Comparison of ENCODE assay signal across 9 cellular contexts in genomic region chr2:46460991-46461715, GRCh38. TPM values are rescaled to one million over a fixed set of nuclear protein-coding genes. Genes with fewer than 3 reads are reported as not detected.
A peak's percentile ranks its signal among the peaks of the same experiment; 100 is the strongest.
DNase-seq lines count a peak whose midpoint lies in the region; ATAC-seq lines count a peak whose summit lies in the region.
"Had no signal": no experiment of that assay in that cellular context is flagged by ENCODE, and none has a peak within 500 bp of the region (broad histone marks: within the 10 kb centered on the region; RNA-seq: fewer than 3 reads in every experiment).

No MANE protein-coding gene starts in this region.

- no peaks in the 10 kb centered on the region for H3K9me3 Mint-ChIP-seq in activated CD8-positive, alpha-beta T cell treated with anti-CD3 and anti-CD28 coated beads, Interleukin-2, amount 10 ng/mL, durations not matched to agents 7 days and 5 days (ENCODE audit: insufficient read depth)
- H3K9me3 Mint-ChIP-seq in effector memory CD8-positive, alpha-beta T cell: no peaks in the 10 kb centered on the region

- no peaks in the 10 kb centered on the region for H3K27me3 ChIP-seq in mesendoderm (ENCODE audit: insufficient read depth, low read length, poor library complexity)

- H3K9ac ChIP-seq in mesendoderm (ENCODE audit: low read length): no peak overlapping the region

- H3K4me3 Mint-ChIP-seq in activated CD8-positive, alpha-beta T cell treated with anti-CD3 and anti-CD28 coated beads, Interleukin-2, amount 10 ng/mL, durations not matched to agents 7 days and 5 days: no peak overlapping the region
- peak overlapping the region in 1 of 2 donors; percentile 18 for H3K4me3 Mint-ChIP-seq in effector memory CD8-positive, alpha-beta T cell

- no peak overlapping the region for H3K23ac ChIP-seq in mesendoderm (ENCODE audit: low read length)

- no peaks in the 10 kb centered on the region for H3K36me3 Mint-ChIP-seq in activated CD8-positive, alpha-beta T cell treated with anti-CD3 and anti-CD28 coated beads, Interleukin-2, amount 10 ng/mL, durations not matched to agents 7 days and 5 days (ENCODE audit: low read depth)
- no peaks in the 10 kb centered on the region for H3K36me3 Mint-ChIP-seq in effector memory CD8-positive, alpha-beta T cell (ENCODE audit: insufficient read depth)

- H3K4ac ChIP-seq in mesendoderm (ENCODE audit: low read depth, low read length): no peak overlapping the region

- no peak overlapping the region for H2AK5ac ChIP-seq in mesendoderm (ENCODE audit: low read length)

- H3K27ac Mint-ChIP-seq in activated CD8-positive, alpha-beta T cell treated with anti-CD3 and anti-CD28 coated beads, Interleukin-2, amount 10 ng/mL, durations not matched to agents 7 days and 5 days: no peak overlapping the region
- H3K27ac Mint-ChIP-seq in effector memory CD8-positive, alpha-beta T cell: peak overlapping the region in 1 of 2 donors; percentile 63

- no peak overlapping the region for H3K4me3 ChIP-seq in mesendoderm (ENCODE audit: low read length)

- peaks cover 12% of the 10 kb centered on the region for H3K4me1 Mint-ChIP-seq in activated CD8-positive, alpha-beta T cell treated with anti-CD3 and anti-CD28 coated beads, Interleukin-2, amount 10 ng/mL, durations not matched to agents 7 days and 5 days (ENCODE audit: low read depth)
- H3K4me1 Mint-ChIP-seq in effector memory CD8-positive, alpha-beta T cell (ENCODE audit: low read depth in 2 of 2): peaks cover 8 to 13% of the 10 kb centered on the region in 2 donors

- WGBS in mesendoderm (ENCODE audit: extremely low coverage, insufficient coverage, low lambda C conversion rate): no CpG with 5 or more reads among the region's 8 CpGs

- H3K18ac ChIP-seq in mesendoderm (ENCODE audit: low read length): no peak overlapping the region

- no peaks in the 10 kb centered on the region for H3K79me1 ChIP-seq in mesendoderm (ENCODE audit: low read length)

- H3K36me3 ChIP-seq in mesendoderm (ENCODE audit: control insufficient read depth, insufficient read depth, low read length): no peaks in the 10 kb centered on the region

- no peak overlapping the region for H4K8ac ChIP-seq in mesendoderm (ENCODE audit: low read depth, low read length)

- ATAC-seq in HG02763 (IDR thresholded peaks at IDR 0.05; ENCODE audit: unreplicated experiment) (peak; percentile 53), GM19397 (IDR thresholded peaks at IDR 0.05; ENCODE audit: unreplicated experiment) (no peak)
- peak; percentile 73 for ATAC-seq in activated CD8-positive, alpha-beta T cell treated with anti-CD3 and anti-CD28 coated beads, Interleukin-2, amount 10 ng/mL, durations not matched to agents 7 days and 5 days
- ATAC-seq in effector memory CD8-positive, alpha-beta T cell (replicated peaks): peak; percentile 69

- H3K79me2 ChIP-seq in mesendoderm (ENCODE audit: control insufficient read depth, insufficient read depth, low read length): no peaks in the 10 kb centered on the region

- no peaks in the 10 kb centered on the region for H3K27me3 Mint-ChIP-seq in activated CD8-positive, alpha-beta T cell treated with anti-CD3 and anti-CD28 coated beads, Interleukin-2, amount 10 ng/mL, durations not matched to agents 7 days and 5 days (ENCODE audit: low read depth)
- H3K27me3 Mint-ChIP-seq in effector memory CD8-positive, alpha-beta T cell: no peaks in the 10 kb centered on the region

- POLR2A ChIA-PET in activated CD8-positive, alpha-beta T cell treated with anti-CD3 and anti-CD28 coated beads, Interleukin-2, amount 10 ng/mL, durations not matched to agents 7 days and 5 days (lab: Charles Lee): no interaction called here

- no peak overlapping the region for H3K4me2 ChIP-seq in mesendoderm (ENCODE audit: low read length)

- no peak overlapping the region for H2BK5ac ChIP-seq in mesendoderm (ENCODE audit: low read length)

- CTCF ChIA-PET in activated CD8-positive, alpha-beta T cell treated with anti-CD3 and anti-CD28 coated beads, Interleukin-2, amount 10 ng/mL, durations not matched to agents 7 days and 5 days (lab: Charles Lee): interaction anchor here (0.9 to 2.6 kb wide), 6 partner anchors 10 to 450 kb away, joined by 3 to 13 read pairs (median 5); no protein-coding TSS in a partner anchor

- H3K27ac ChIP-seq in mesendoderm (ENCODE audit: low read depth, low read length): no peak overlapping the region

- no peak overlapping the region for H4K5ac ChIP-seq in mesendoderm (ENCODE audit: low read length)

- DNase-seq in GM04504 (ENCODE audit: low read depth): peak; percentile 40
- DNase-seq in NCI-H748 treated with DMSO at 0.1 percent for 48 hours (lab: John Stamatoyannopoulos, UW): peak; percentile 1
- peak; percentile 79 for DNase-seq in activated CD8-positive, alpha-beta T cell treated with anti-CD3 and anti-CD28 coated beads, Interleukin-2, amount 10 ng/mL, durations not matched to agents 7 days and 5 days
- peak; percentile 73 to 80 (median 78) for DNase-seq in effector memory CD8-positive, alpha-beta T cell
- peak; percentile 56 for DNase-seq in mesendoderm
- peak; percentile 48 to 58 for DNase-seq in stimulated activated CD8-positive, alpha-beta memory T cell treated with anti-CD3 and anti-CD28 coated beads, Interleukin-2, amount 100 ng/mL, for 48 hours (ENCODE audit: low read depth in 2 of 2)

- no peak overlapping the region for H3K56ac ChIP-seq in mesendoderm (ENCODE audit: low read length)

- no peaks in the 10 kb centered on the region for H3K4me1 ChIP-seq in mesendoderm (ENCODE audit: control insufficient read depth, low read depth, low read length)

- H2BK120ac ChIP-seq in mesendoderm (ENCODE audit: low read depth, low read length): no peak overlapping the region

- H2BK15ac ChIP-seq in mesendoderm (replicated peaks; ENCODE audit: low read depth): no peak overlapping the region

RNA-seq across cellular contexts. Expression of gene TMEM247, which starts 18.2 kb away (rescaled TPM):
- not detected for total RNA-seq in activated CD8-positive, alpha-beta T cell treated with anti-CD3 and anti-CD28 coated beads, Interleukin-2, amount 10 ng/mL, durations not matched to agents 7 days and 5 days
- polyA plus RNA-seq in mesendoderm (2013, experiment 1 of 2): not detected
- polyA plus RNA-seq in mesendoderm (2013, experiment 2 of 2): not detected
- total RNA-seq: mononuclear cell had no signal

Comparison
In these comparisons a context has a peak if more than half of its experiments do, and no peak if none do; other contexts are left out.
1. DNase-seq: peak in every context shown above with its lines; median percentile 79 in activated CD8-positive, alpha-beta T cell treated with anti-CD3 and anti-CD28 coated beads, Interleukin-2, amount 10 ng/mL, durations not matched to agents 7 days and 5 days; 78 in effector memory CD8-positive, alpha-beta T cell; 56 in mesendoderm; 53 in stimulated activated CD8-positive, alpha-beta memory T cell treated with anti-CD3 and anti-CD28 coated beads, Interleukin-2, amount 100 ng/mL, for 48 hours; 40 in GM04504; 1 in NCI-H748 treated with DMSO at 0.1 percent for 48 hours.